ENCODE assay signal across 20 cellular contexts in the genomic region with DNA sequence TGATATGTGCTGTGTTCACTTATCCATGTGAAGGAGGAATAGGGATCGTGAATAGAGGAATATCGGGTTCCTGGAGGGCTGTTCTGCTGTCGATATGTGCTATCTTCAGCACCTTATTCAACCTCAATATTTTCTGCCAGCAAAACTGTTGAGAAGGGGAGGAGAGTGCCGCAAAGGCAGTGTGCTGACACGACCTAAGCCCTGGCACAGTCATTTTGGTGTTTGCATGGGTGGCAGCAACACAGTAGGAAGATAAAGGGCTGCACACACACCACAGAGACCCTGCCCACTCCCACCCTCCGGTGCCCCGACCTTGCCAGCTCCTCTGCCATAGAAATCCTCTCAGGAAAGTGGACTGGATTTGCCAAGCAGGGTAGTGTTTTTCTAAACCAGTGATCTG. TPM values are rescaled to one million over a fixed set of nuclear protein-coding genes. Genes with fewer than 3 reads are reported as not detected.
DNase-seq lines count a peak whose midpoint lies in the region; ATAC-seq and TF ChIP-seq lines count a peak whose summit lies in the region.
"Had no signal": no experiment of that assay in that cellular context is flagged by ENCODE, and none has a peak within 500 bp of the region (broad histone marks: within the 10 kb centered on the region; RNA-seq: fewer than 3 reads in every experiment).

No MANE protein-coding gene starts in this region.

- H3K27ac Mint-ChIP-seq in activated naive CD4-positive, alpha-beta T cell treated with anti-CD3 and anti-CD28 coated beads for 36 hours, result peak overlapping the region; percentile 90
- H3K27ac Mint-ChIP-seq in activated naive CD4-positive, alpha-beta T cell treated with anti-CD3 and anti-CD28 coated beads, Interleukin-2, amount 10 ng/mL, durations not matched to agents 7 days and 5 days, result no peak overlapping the region
- peak overlapping the region; percentile 31 for H3K27ac Mint-ChIP-seq in activated naive CD8-positive, alpha-beta T cell
- no peak overlapping the region for H3K27ac Mint-ChIP-seq in stimulated activated naive CD8-positive, alpha-beta T cell treated with anti-CD3 and anti-CD28 coated beads, Interleukin-15, amount 100 ng/mL, for 72 hours

- H3K27ac ChIP-seq in coronary artery, result no peak overlapping the region
- H3K27ac ChIP-seq: cardiac muscle cell, thyroid gland had no signal

- CTCF ChIA-PET in activated naive CD4-positive, alpha-beta T cell treated with anti-CD3 and anti-CD28 coated beads for 36 hours (lab: Charles Lee), result no interaction called here
- CTCF ChIA-PET in activated naive CD4-positive, alpha-beta T cell treated with anti-CD3 and anti-CD28 coated beads, Interleukin-2, amount 10 ng/mL, durations not matched to agents 7 days and 5 days (lab: Charles Lee), result no interaction called here

- H3K36me3 Mint-ChIP-seq in activated naive CD4-positive, alpha-beta T cell treated with anti-CD3 and anti-CD28 coated beads for 36 hours (ENCODE audit: low read depth), result no peaks in the 10 kb centered on the region
- no peaks in the 10 kb centered on the region for H3K36me3 Mint-ChIP-seq in activated naive CD4-positive, alpha-beta T cell treated with anti-CD3 and anti-CD28 coated beads, Interleukin-2, amount 10 ng/mL, durations not matched to agents 7 days and 5 days
- no peaks in the 10 kb centered on the region for H3K36me3 Mint-ChIP-seq in activated naive CD8-positive, alpha-beta T cell

- TF ChIP-seq CTCF in coronary artery (IDR thresholded peaks at IDR 0.05), result no peak

- DNase-seq in activated naive CD4-positive, alpha-beta T cell treated with anti-CD3 and anti-CD28 coated beads for 36 hours, result peak; percentile 56
- no peak for DNase-seq in activated naive CD4-positive, alpha-beta T cell treated with anti-CD3 and anti-CD28 coated beads, Interleukin-2, amount 10 ng/mL, durations not matched to agents 7 days and 5 days
- no peak for DNase-seq in left ventricle myocardium superior
- DNase-seq in stimulated activated naive CD8-positive, alpha-beta T cell treated with anti-CD3 and anti-CD28 coated beads, Interleukin-15, amount 100 ng/mL, for 72 hours, result no peak
- no peak for DNase-seq in coronary artery (ENCODE audit: low spot score)
- no peak for DNase-seq in NCI-H187 treated with DMSO at 0.1 percent for 48 hours (lab: John Stamatoyannopoulos, UW)
- DNase-seq: activated CD8-positive, alpha-beta memory T cell treated with anti-CD3 and anti-CD28 coated beads, Interleukin-2, amount 50 U/mL, for 4 hours; DMS 273 treated with DMSO at 0.1 percent for 48 hours; HCEC 1CT; hippocampal formation; NCI-H1417; NCI-H2107; retina; stimulated activated CD4-positive, alpha-beta T cell treated with anti-CD3 and anti-CD28 coated beads, Interleukin-12 subunit alpha, Interleukin-12 subunit beta, amount 100 ng/mL, for 4 hours; thyroid gland had no signal

- H3K27me3 Mint-ChIP-seq in activated naive CD4-positive, alpha-beta T cell treated with anti-CD3 and anti-CD28 coated beads for 36 hours (ENCODE audit: low read depth), result no peaks in the 10 kb centered on the region
- H3K27me3 Mint-ChIP-seq in activated naive CD4-positive, alpha-beta T cell treated with anti-CD3 and anti-CD28 coated beads, Interleukin-2, amount 10 ng/mL, durations not matched to agents 7 days and 5 days, result peaks cover 9% of the 10 kb centered on the region
- H3K27me3 Mint-ChIP-seq in activated naive CD8-positive, alpha-beta T cell, result peaks cover 2% of the 10 kb centered on the region
- H3K27me3 Mint-ChIP-seq in stimulated activated naive CD8-positive, alpha-beta T cell treated with anti-CD3 and anti-CD28 coated beads, Interleukin-15, amount 100 ng/mL, for 72 hours, result peaks cover 19% of the 10 kb centered on the region

- no peaks in the 10 kb centered on the region for H3K9me3 Mint-ChIP-seq in activated naive CD4-positive, alpha-beta T cell treated with anti-CD3 and anti-CD28 coated beads for 36 hours
- H3K9me3 Mint-ChIP-seq in activated naive CD4-positive, alpha-beta T cell treated with anti-CD3 and anti-CD28 coated beads, Interleukin-2, amount 10 ng/mL, durations not matched to agents 7 days and 5 days, result no peaks in the 10 kb centered on the region
- no peaks in the 10 kb centered on the region for H3K9me3 Mint-ChIP-seq in activated naive CD8-positive, alpha-beta T cell (ENCODE audit: low read depth)
- H3K9me3 Mint-ChIP-seq in stimulated activated naive CD8-positive, alpha-beta T cell treated with anti-CD3 and anti-CD28 coated beads, Interleukin-15, amount 100 ng/mL, for 72 hours, result no peaks in the 10 kb centered on the region

- ATAC-seq in left ventricle myocardium superior, result peak; percentile 59
- no peak for ATAC-seq in stimulated activated naive CD8-positive, alpha-beta T cell treated with anti-CD3 and anti-CD28 coated beads, Interleukin-15, amount 100 ng/mL, for 72 hours
- ATAC-seq in HG03457 (IDR thresholded peaks at IDR 0.05; ENCODE audit: unreplicated experiment), result no peak
- ATAC-seq: HepG2 had no signal

- peak overlapping the region; percentile 43 for H3K4me3 Mint-ChIP-seq in activated naive CD4-positive, alpha-beta T cell treated with anti-CD3 and anti-CD28 coated beads for 36 hours
- no peak overlapping the region for H3K4me3 Mint-ChIP-seq in activated naive CD4-positive, alpha-beta T cell treated with anti-CD3 and anti-CD28 coated beads, Interleukin-2, amount 10 ng/mL, durations not matched to agents 7 days and 5 days
- H3K4me3 Mint-ChIP-seq in activated naive CD8-positive, alpha-beta T cell, result no peak overlapping the region
- H3K4me3 Mint-ChIP-seq in stimulated activated naive CD8-positive, alpha-beta T cell treated with anti-CD3 and anti-CD28 coated beads, Interleukin-15, amount 100 ng/mL, for 72 hours, result peak overlapping the region; percentile 11 to 30

- no peak overlapping the region for H3K4me3 ChIP-seq in coronary artery
- H3K4me3 ChIP-seq: cardiac muscle cell, lung, thyroid gland had no signal

- intact Hi-C loops in activated naive CD4-positive, alpha-beta T cell treated with anti-CD3 and anti-CD28 coated beads for 36 hours (cut with micrococcal nuclease), result loop anchor here (1.0 to 5.0 kb wide), 7 partner anchors 37 to 1221 kb away; partner anchors contain the start of gene ZDHHC14
- intact Hi-C loops in left ventricle myocardium superior (cut with micrococcal nuclease), result no loop called here

- peaks cover 43% of the 10 kb centered on the region for H3K4me1 Mint-ChIP-seq in activated naive CD4-positive, alpha-beta T cell treated with anti-CD3 and anti-CD28 coated beads for 36 hours (ENCODE audit: low read depth)
- H3K4me1 Mint-ChIP-seq in activated naive CD4-positive, alpha-beta T cell treated with anti-CD3 and anti-CD28 coated beads, Interleukin-2, amount 10 ng/mL, durations not matched to agents 7 days and 5 days, result peaks cover 5% of the 10 kb centered on the region
- H3K4me1 Mint-ChIP-seq in activated naive CD8-positive, alpha-beta T cell (ENCODE audit: low read depth), result peaks cover 10% of the 10 kb centered on the region
- peaks cover 35% of the 10 kb centered on the region for H3K4me1 Mint-ChIP-seq in stimulated activated naive CD8-positive, alpha-beta T cell treated with anti-CD3 and anti-CD28 coated beads, Interleukin-15, amount 100 ng/mL, for 72 hours

RNA-seq across cellular contexts. Expression of gene ZDHHC14, which starts 47.0 kb away (rescaled TPM):
- 1 to 10 TPM; 1.1 to 1.2 TPM for total RNA-seq in activated naive CD4-positive, alpha-beta T cell treated with anti-CD3 and anti-CD28 coated beads for 36 hours
- total RNA-seq in left ventricle myocardium superior, result 10.0 TPM

Comparison
In these comparisons a context has a peak if more than half of its experiments do, and no peak if none do; other contexts are left out.
1. H3K27ac Mint-ChIP-seq: peak in activated naive CD4-positive, alpha-beta T cell treated with anti-CD3 and anti-CD28 coated beads for 36 hours (single experiment) and activated naive CD8-positive, alpha-beta T cell (single experiment); none in activated naive CD4-positive, alpha-beta T cell treated with anti-CD3 and anti-CD28 coated beads, Interleukin-2, amount 10 ng/mL, durations not matched to agents 7 days and 5 days (single experiment) and stimulated activated naive CD8-positive, alpha-beta T cell treated with anti-CD3 and anti-CD28 coated beads, Interleukin-15, amount 100 ng/mL, for 72 hours (0 of 2).
2. H3K4me3 Mint-ChIP-seq: peak in activated naive CD4-positive, alpha-beta T cell treated with anti-CD3 and anti-CD28 coated beads for 36 hours (single experiment) and stimulated activated naive CD8-positive, alpha-beta T cell treated with anti-CD3 and anti-CD28 coated beads, Interleukin-15, amount 100 ng/mL, for 72 hours (2 of 2); none in activated naive CD4-positive, alpha-beta T cell treated with anti-CD3 and anti-CD28 coated beads, Interleukin-2, amount 10 ng/mL, durations not matched to agents 7 days and 5 days (single experiment) and activated naive CD8-positive, alpha-beta T cell (single experiment).